ENCODE assay signal across 9 cellular contexts in genomic region chr2:696463-696862, GRCh38. TPM values are rescaled to one million over a fixed set of nuclear protein-coding genes. Genes with fewer than 3 reads are reported as not detected.
DNase-seq lines count a peak whose midpoint lies in the region; ATAC-seq and TF ChIP-seq lines count a peak whose summit lies in the region.
"Had no signal": no experiment of that assay in that cellular context is flagged by ENCODE, and none has a peak within 500 bp of the region (broad histone marks: within the 10 kb centered on the region; RNA-seq: fewer than 3 reads in every experiment).

No MANE protein-coding gene starts in this region.

- TF ChIP-seq CTCF in activated B cell treated with CpG ODN at 0.5 μM for 24 hours (IDR thresholded peaks at IDR 0.05): no peak

- no peaks in the 10 kb centered on the region for H3K36me3 Mint-ChIP-seq in activated B cell treated with CpG ODN at 0.5 μM for 24 hours (ENCODE audit: low read depth)
- H3K36me3 Mint-ChIP-seq: CD14-positive monocyte had no signal

- DNase-seq in activated B cell treated with CpG ODN at 0.5 μM for 24 hours (no peak), cerebellum (ENCODE audit: low spot score) (no peak), AML-193 (lab: John Stamatoyannopoulos, UW) (no peak), cardiac septum (ENCODE audit: low spot score) (no peak)
- no peak for DNase-seq in activated CD8-positive, alpha-beta memory T cell treated with anti-CD3 and anti-CD28 coated beads, Interleukin-2, amount 50 U/mL, for 48 hours

- no peaks in the 10 kb centered on the region for H3K9me3 Mint-ChIP-seq in activated B cell treated with CpG ODN at 0.5 μM for 24 hours

- no peak for TF ChIP-seq POLR2A in GM18505 (IDR thresholded peaks at IDR 0.05; ENCODE audit: borderline replicate concordance, extremely low read depth, insufficient read depth, insufficient read length)

- POLR2A ChIA-PET in activated B cell treated with CpG ODN at 0.5 μM for 24 hours (lab: Charles Lee): interaction anchor here (2.0 kb wide), 1 partner anchor 18 kb away, joined by 11 read pairs; no protein-coding TSS in a partner anchor

- peak overlapping the region; percentile 59 for H3K27ac Mint-ChIP-seq in activated B cell treated with CpG ODN at 0.5 μM for 24 hours
- H3K27ac Mint-ChIP-seq: CD14-positive monocyte had no signal

- peaks cover 20% of the 10 kb centered on the region for H3K4me1 Mint-ChIP-seq in activated B cell treated with CpG ODN at 0.5 μM for 24 hours
- H3K4me1 Mint-ChIP-seq: CD14-positive monocyte had no signal

- H3K27me3 Mint-ChIP-seq in activated B cell treated with CpG ODN at 0.5 μM for 24 hours: no peaks in the 10 kb centered on the region

- CTCF ChIA-PET in activated B cell treated with CpG ODN at 0.5 μM for 24 hours (lab: Charles Lee): no interaction called here

- intact Hi-C loops in activated B cell treated with CpG ODN at 0.5 μM for 24 hours (cut with micrococcal nuclease) (loop anchor here (1.0 kb wide), 1 partner anchor 19 kb away; the partner anchor contains the start of gene TMEM18), cardiac septum (cut with DNase I) (no loop called here)

- peak overlapping the region; percentile 3 for H3K4me3 Mint-ChIP-seq in activated B cell treated with CpG ODN at 0.5 μM for 24 hours
- H3K4me3 Mint-ChIP-seq: CD14-positive monocyte had no signal

- ATAC-seq in GM18505 (IDR thresholded peaks at IDR 0.05; ENCODE audit: unreplicated experiment) (peak; percentile 96), GM21423 (IDR thresholded peaks at IDR 0.05; ENCODE audit: unreplicated experiment) (peak; percentile 99), HG03103 (IDR thresholded peaks at IDR 0.05; ENCODE audit: low read depth, unreplicated experiment) (peak; percentile 98), activated B cell treated with CpG ODN at 0.5 μM for 24 hours (ENCODE audit: low read depth) (peak; percentile 100)

RNA-seq across cellular contexts. Expression of gene TMEM18, which starts 19.3 kb away (rescaled TPM):
- total RNA-seq in activated B cell treated with CpG ODN at 0.5 μM for 24 hours (30.8 and 34.6 TPM in 2 replicates), cerebellum (24.9 TPM), cardiac septum (8.8 TPM)
